ENCODE assay signal across 21 cellular contexts in the genomic region with DNA sequence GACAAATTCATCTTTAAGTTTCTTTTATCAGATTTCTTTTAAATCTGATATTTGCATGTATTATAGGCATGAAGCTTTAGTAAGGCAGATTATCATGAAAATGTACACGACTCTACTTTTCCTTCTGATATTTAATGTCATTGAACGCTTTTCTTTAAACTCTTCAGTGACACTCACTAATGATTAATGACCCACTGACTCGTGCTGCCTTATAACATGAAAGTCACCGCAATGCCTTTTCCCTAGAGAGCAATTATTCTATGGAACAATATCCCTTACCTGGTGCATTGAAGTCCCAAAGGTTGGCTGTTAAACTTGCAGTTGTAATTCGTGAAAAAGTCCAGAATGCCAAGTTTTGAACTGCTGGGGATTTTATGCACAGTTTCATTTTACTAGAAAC. TPM values are rescaled to one million over a fixed set of nuclear protein-coding genes. Genes with fewer than 3 reads are reported as not detected.
"Had no signal": no experiment of that assay in that cellular context is flagged by ENCODE, and none has a peak within 500 bp of the region (broad histone marks: within the 10 kb centered on the region; RNA-seq: fewer than 3 reads in every experiment).

No MANE protein-coding gene starts in this region.

- H3K36me3 Mint-ChIP-seq: activated naive CD4-positive, alpha-beta T cell treated with anti-CD3 and anti-CD28 coated beads, Interleukin-2, amount 50 U/mL, for 72 hours; naive B cell; stimulated activated memory B cell treated with anti-CD40 and anti-IgM and Interleukin-4, amounts not matched to agents 10 μg/mL and 1 μg/mL and 100 μg/mL, for 72 hours; WTC11 had no signal

- H3K36me3 ChIP-seq: ascending aorta, brain microvascular endothelial cell, left lung, transverse colon had no signal

- DNase-seq: activated T-cell treated with anti-CD3 and anti-CD28 coated beads, Interleukin-2, amount 50 U/mL, for 1 hour; brain microvascular endothelial cell; caudate nucleus; dermis blood vessel endothelial cell; effector CD8-positive, alpha-beta T cell; erythroblast; foreskin melanocyte; hippocampal formation; kidney glomerular epithelial cell; left lung; naive B cell; nucleus accumbens; small intestine; stimulated activated CD4-positive, alpha-beta T cell treated with anti-CD3 and anti-CD28 coated beads, Interleukin-2, amount 100 ng/mL, for 24 hours; transverse colon had no signal

- H3K27me3 ChIP-seq: ascending aorta, brain microvascular endothelial cell, left lung, transverse colon had no signal

- H3K4me3 ChIP-seq: ascending aorta, left lung, lung, transverse colon had no signal

- H3K4me1 Mint-ChIP-seq: activated T-helper 17 cell treated with anti-CD3 and anti-CD28 coated beads, Interleukin-2, amount 50 U/mL, for 72 hours; naive B cell; stimulated activated memory B cell treated with anti-CD40 and anti-IgM and Interleukin-4, amounts not matched to agents 10 μg/mL and 1 μg/mL and 100 μg/mL, for 72 hours had no signal

- H3K27ac ChIP-seq: ascending aorta, brain microvascular endothelial cell, left lung, transverse colon had no signal

- H3K4me3 Mint-ChIP-seq: activated T-helper 17 cell treated with anti-CD3 and anti-CD28 coated beads, Interleukin-2, amount 50 U/mL, for 72 hours; naive B cell; stimulated activated memory B cell treated with anti-CD40 and anti-IgM and Interleukin-4, amounts not matched to agents 10 μg/mL and 1 μg/mL and 100 μg/mL, for 72 hours; WTC11 had no signal

- H3K4me1 ChIP-seq: ascending aorta, left lung, transverse colon had no signal

- H3K27ac Mint-ChIP-seq: activated naive CD4-positive, alpha-beta T cell treated with anti-CD3 and anti-CD28 coated beads, Interleukin-2, amount 50 U/mL, for 72 hours; activated T-helper 17 cell treated with anti-CD3 and anti-CD28 coated beads, Interleukin-2, amount 50 U/mL, for 72 hours; naive B cell; stimulated activated memory B cell treated with anti-CD40 and anti-IgM and Interleukin-4, amounts not matched to agents 10 μg/mL and 1 μg/mL and 100 μg/mL, for 72 hours; WTC11 had no signal

- H3K27me3 Mint-ChIP-seq: activated T-helper 17 cell treated with anti-CD3 and anti-CD28 coated beads, Interleukin-2, amount 50 U/mL, for 72 hours; naive B cell; stimulated activated memory B cell treated with anti-CD40 and anti-IgM and Interleukin-4, amounts not matched to agents 10 μg/mL and 1 μg/mL and 100 μg/mL, for 72 hours had no signal

- H3K9me3 ChIP-seq: ascending aorta, left lung, transverse colon had no signal

RNA-seq across cellular contexts. Expression of gene HGF, which starts 33.4 kb away (rescaled TPM):
- total RNA-seq: activated T-helper 17 cell treated with anti-CD3 and anti-CD28 coated beads, Interleukin-2, amount 50 U/mL, for 72 hours had no signal
